15 cellular contexts compared by ENCODE assay signal in the genomic region with DNA sequence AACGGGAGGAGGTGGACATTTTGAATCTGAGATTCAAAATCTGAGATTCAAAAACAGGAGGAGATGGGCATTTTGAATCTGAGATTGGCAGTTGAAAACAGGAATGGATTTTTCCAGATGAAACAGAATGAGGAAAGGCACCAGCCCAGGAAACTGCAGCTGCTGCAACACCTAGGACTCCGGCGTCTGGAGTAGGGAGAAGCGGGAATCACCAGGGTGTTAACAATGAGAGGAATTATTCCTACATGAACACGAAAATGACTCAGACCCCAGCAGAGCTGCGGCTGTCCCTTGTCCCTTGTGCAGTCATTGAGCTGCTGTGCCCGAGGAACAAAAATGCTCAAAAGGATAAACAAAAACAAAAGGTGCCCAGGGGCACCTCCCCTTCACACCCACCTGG.
"Had no signal": no experiment of that assay in that cellular context is flagged by ENCODE, and none has a peak within 500 bp of the region (broad histone marks: within the 10 kb centered on the region; RNA-seq: fewer than 3 reads in every experiment).

No MANE protein-coding gene starts in this region.

- H3K4me1 ChIP-seq: gastrocnemius medialis, left ventricle myocardium inferior had no signal

- DNase-seq: activated CD4-positive, alpha-beta T cell treated with anti-CD3 and anti-CD28 coated beads, Interleukin-2, amount 10 ng/mL, durations not matched to agents 24 days and 14 days; activated CD8-positive, alpha-beta memory T cell treated with anti-CD3 and anti-CD28 coated beads, Interleukin-2, amount 50 U/mL, for 4 hours; activated CD8-positive, alpha-beta T cell treated with anti-CD3 and anti-CD28 coated beads, Interleukin-2, amount 10 ng/mL, durations not matched to agents 7 days and 5 days; activated naive CD8-positive, alpha-beta T cell treated with anti-CD3 and anti-CD28 coated beads, Interleukin-2, amount 10 ng/mL, durations not matched to agents 7 days and 5 days; activated T-cell treated with anti-CD3 and anti-CD28 coated beads, Interleukin-2, amount 50 U/mL, for 72 hours; cerebellar nuclear complex; erythroblast; gastrocnemius medialis; left ventricle myocardium inferior; naive B cell; retina; stimulated activated CD4-positive, alpha-beta T cell treated with anti-CD3 and anti-CD28 coated beads, Interleukin-2, amount 100 ng/mL, for 48 hours; T-helper 2 cell had no signal

- H3K36me3 ChIP-seq: gastrocnemius medialis, left ventricle myocardium inferior had no signal

- H3K27me3 ChIP-seq: gastrocnemius medialis had no signal

- H3K27ac ChIP-seq: gastrocnemius medialis, left ventricle myocardium inferior had no signal

- H3K9me3 ChIP-seq: gastrocnemius medialis had no signal

- ATAC-seq: activated CD8-positive, alpha-beta T cell treated with anti-CD3 and anti-CD28 coated beads, Interleukin-2, amount 10 ng/mL, durations not matched to agents 7 days and 5 days; activated T-cell treated with anti-CD3 and anti-CD28 coated beads, Interleukin-2, amount 50 U/mL, for 72 hours; gastrocnemius medialis; stimulated activated memory B cell treated with anti-CD40 and anti-IgM and Interleukin-4, amounts not matched to agents 10 μg/mL and 1 μg/mL and 100 μg/mL, for 72 hours; WTC11 had no signal

- H3K4me3 ChIP-seq: gastrocnemius medialis, left ventricle myocardium inferior had no signal
